In the genomic region with DNA sequence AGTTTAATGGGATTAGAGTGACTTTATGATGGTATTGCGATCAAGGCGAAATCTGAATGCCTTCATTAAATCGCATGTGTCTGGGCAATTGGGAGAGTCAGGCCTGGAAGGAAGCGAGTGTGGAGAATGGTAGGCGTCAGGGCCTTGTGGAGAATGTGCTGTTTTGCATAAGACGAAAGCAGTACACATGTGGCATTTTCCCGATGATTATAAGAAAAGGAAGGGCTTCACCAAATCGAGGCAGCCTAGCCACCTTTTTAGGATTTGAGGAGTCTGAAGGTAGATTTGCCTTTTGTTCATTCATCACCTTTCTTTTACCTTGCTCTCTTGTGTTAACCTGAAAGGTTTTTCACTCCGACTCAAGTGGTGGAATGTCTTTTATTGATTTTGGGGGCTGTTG, we compare ENCODE assay signal across 11 cellular contexts. TPM values are rescaled to one million over a fixed set of nuclear protein-coding genes. Genes with fewer than 3 reads are reported as not detected.
A peak's percentile ranks its signal among the peaks of the same experiment; 100 is the strongest.
DNase-seq lines count a peak whose midpoint lies in the region; ATAC-seq, FAIRE-seq and TF ChIP-seq lines count a peak whose summit lies in the region.
"Had no signal": no experiment of that assay in that cellular context is flagged by ENCODE, and none has a peak within 500 bp of the region (broad histone marks: within the 10 kb centered on the region; RNA-seq: fewer than 3 reads in every experiment).

No MANE protein-coding gene starts in this region.

- DNase-seq in GM23338 (ENCODE audit: low spot score) (no peak), astrocyte (ENCODE audit: low read depth) (no peak), kidney glomerular epithelial cell (lab: John Stamatoyannopoulos, UW) (no peak)
- no peak for DNase-seq in effector memory CD8-positive, alpha-beta T cell
- DNase-seq in activated CD4-positive, CD25-positive, alpha-beta regulatory T cell treated with anti-CD3 and anti-CD28 coated beads, Interleukin-2, amount 50 U/mL, for 72 hours: no peak
- DNase-seq: activated CD4-positive, alpha-beta T cell treated with anti-CD3 and anti-CD28 coated beads, Interleukin-2, amount 50 U/mL, for 4 hours; stimulated activated naive CD8-positive, alpha-beta T cell treated with anti-CD3 and anti-CD28 coated beads, Interleukin-15, Interleukin-2, amounts not matched to agents 100 U/mL and 50 U/mL, for 24 hours had no signal

- no peaks in the 10 kb centered on the region for H3K9me2 ChIP-seq in GM23338 (ENCODE audit: insufficient read depth)

- peaks cover 14% of the 10 kb centered on the region for H3K27me3 Mint-ChIP-seq in GM23338 (ENCODE audit: insufficient read depth, low read depth, poor library complexity)
- H3K27me3 Mint-ChIP-seq in astrocyte (ENCODE audit: low read depth, unreplicated experiment): no peaks in the 10 kb centered on the region
- H3K27me3 Mint-ChIP-seq in effector memory CD8-positive, alpha-beta T cell: peaks cover 30 to 46% of the 10 kb centered on the region in 2 donors

- H3K9ac ChIP-seq in astrocyte (ENCODE audit: low read length): peak overlapping the region; percentile 82
- H3K9ac ChIP-seq in stomach smooth muscle (ENCODE audit: low read length in 2 of 2): no peak overlapping the region

- H3K4me1 ChIP-seq in GM23338 (ENCODE audit: insufficient read depth) (peaks cover 54% of the 10 kb centered on the region), astrocyte (ENCODE audit: insufficient read depth, low read length) (peaks cover 66% of the 10 kb centered on the region), stomach smooth muscle (ENCODE audit: control insufficient read depth, insufficient read depth, low read length) (peaks cover 42% of the 10 kb centered on the region)

- H3K4me3 ChIP-seq in GM23338 (peak overlapping the region; percentile 51), astrocyte (ENCODE audit: insufficient read depth, low read depth, low read length) (peak overlapping the region; percentile 34), iPS-18c (ENCODE audit: insufficient read depth, low read depth, low read length) (peak overlapping the region; percentile 42), stomach smooth muscle (ENCODE audit: low read length in 2 of 2) (peak overlapping the region in 1 of 2 donors; percentile 68)

- no peaks in the 10 kb centered on the region for H3K27me3 ChIP-seq in GM23338 (ENCODE audit: insufficient read depth)
- H3K27me3 ChIP-seq in astrocyte (ENCODE audit: insufficient read depth, low read length): no peaks in the 10 kb centered on the region
- H3K27me3 ChIP-seq in stomach smooth muscle (ENCODE audit: control insufficient read depth in 1 of 2, insufficient read depth in 2 of 2, low read length in 2 of 2): no peaks in the 10 kb centered on the region

- H3K27ac Mint-ChIP-seq in GM23338 (peak overlapping the region; percentile 97), astrocyte (ENCODE audit: unreplicated experiment) (peak overlapping the region; percentile 60)
- H3K27ac Mint-ChIP-seq in effector memory CD8-positive, alpha-beta T cell: peak overlapping the region in 1 of 2 donors; percentile 52

- H3K9me3 ChIP-seq in astrocyte (ENCODE audit: insufficient read depth, low read depth, low read length): no peaks in the 10 kb centered on the region
- no peaks in the 10 kb centered on the region for H3K9me3 ChIP-seq in iPS-18c (ENCODE audit: control insufficient read depth, insufficient read depth, low read length)
- no peaks in the 10 kb centered on the region for H3K9me3 ChIP-seq in stomach smooth muscle (ENCODE audit: control insufficient read depth in 2 of 2, low read length in 2 of 2)

- peaks cover 71% of the 10 kb centered on the region for H3K79me2 ChIP-seq in GM23338 (replicated peaks; ENCODE audit: insufficient read depth)
- H3K79me2 ChIP-seq in astrocyte (ENCODE audit: insufficient read depth, low read length): peaks cover 78% of the 10 kb centered on the region

- H3K36me3 Mint-ChIP-seq in GM23338 (ENCODE audit: low read depth) (peaks cover 69% of the 10 kb centered on the region), astrocyte (ENCODE audit: low read depth, unreplicated experiment) (peaks cover 21% of the 10 kb centered on the region)
- H3K36me3 Mint-ChIP-seq in effector memory CD8-positive, alpha-beta T cell (ENCODE audit: insufficient read depth): peaks cover 4% of the 10 kb centered on the region

- H3F3A ChIP-seq in GM23338 (replicated peaks; ENCODE audit: low read depth): peaks cover 19% of the 10 kb centered on the region; the same call in 1 of the 2 replicates

- H4K20me1 ChIP-seq in GM23338 (replicated peaks; ENCODE audit: insufficient read depth) (0 out of 2 replicates have a peak, but pooled peaks cover 10% of the 10 kb centered on the region), astrocyte (ENCODE audit: insufficient read depth, low read length) (peaks cover 17% of the 10 kb centered on the region)

- TF ChIP-seq CTCF in GM23338 (conservative IDR thresholded peaks at IDR 0.05; ENCODE audit: low read depth in 2 of 2) (no peak), astrocyte (IDR thresholded peaks at IDR 0.05; ENCODE audit: insufficient read depth, low read depth, low read length) (no peak)

- H3K4me1 Mint-ChIP-seq in GM23338 (peaks cover 78% of the 10 kb centered on the region), astrocyte (ENCODE audit: low read depth, unreplicated experiment) (peaks cover 63% of the 10 kb centered on the region)
- H3K4me1 Mint-ChIP-seq in effector memory CD8-positive, alpha-beta T cell (ENCODE audit: low read depth in 2 of 2): peaks cover 15 to 35% of the 10 kb centered on the region in 2 donors

- ATAC-seq in GM23338: no peak
- ATAC-seq in effector memory CD8-positive, alpha-beta T cell (replicated peaks): no peak
- ATAC-seq in GM21576 (IDR thresholded peaks at IDR 0.05; ENCODE audit: unreplicated experiment): no peak
- ATAC-seq: stimulated activated naive CD8-positive, alpha-beta T cell treated with anti-CD3 and anti-CD28 coated beads, Interleukin-15, Interleukin-2, amounts not matched to agents 100 U/mL and 50 U/mL, for 24 hours had no signal

- no peak overlapping the region for H2AFZ ChIP-seq in GM23338
- H2AFZ ChIP-seq in astrocyte (ENCODE audit: low read depth, low read length): no peak overlapping the region

- H3K4me3 Mint-ChIP-seq in GM23338 (peak overlapping the region; percentile 72), astrocyte (ENCODE audit: unreplicated experiment) (peak overlapping the region; percentile 81)
- H3K4me3 Mint-ChIP-seq in effector memory CD8-positive, alpha-beta T cell: no peak overlapping the region

- no peak for FAIRE-seq in astrocyte (lab: Jason Lieb, UNC)
- FAIRE-seq: G401.6 had no signal

- peaks cover 9% of the 10 kb centered on the region for H3K9me3 Mint-ChIP-seq in GM23338
- peaks cover 2% of the 10 kb centered on the region for H3K9me3 Mint-ChIP-seq in astrocyte (ENCODE audit: unreplicated experiment)
- no peaks in the 10 kb centered on the region for H3K9me3 Mint-ChIP-seq in effector memory CD8-positive, alpha-beta T cell

- H3K4me2 ChIP-seq in GM23338 (peak overlapping the region; percentile 75), astrocyte (ENCODE audit: low read length) (peak overlapping the region; percentile 82)

- H3K36me3 ChIP-seq in GM23338 (ENCODE audit: insufficient read depth): peaks cover 29% of the 10 kb centered on the region
- peaks cover 16% of the 10 kb centered on the region for H3K36me3 ChIP-seq in astrocyte (ENCODE audit: insufficient read depth, low read length)
- peaks cover 17 to 18% of the 10 kb centered on the region in 2 donors for H3K36me3 ChIP-seq in stomach smooth muscle (ENCODE audit: control insufficient read depth in 2 of 2, insufficient read depth in 2 of 2, low read length in 2 of 2)

- peak overlapping the region; percentile 93 for H3K27ac ChIP-seq in GM23338 (ENCODE audit: low read depth)
- peak overlapping the region; percentile 84 for H3K27ac ChIP-seq in astrocyte (ENCODE audit: low read depth, low read length)
- peak overlapping the region; percentile 88 for H3K27ac ChIP-seq in stomach smooth muscle (ENCODE audit: low read length)

TF ChIP-seq in GM23338, 12 proteins besides CTCF, POLR2A, EP300 and RAD21 (continues in another document):
- no peak for TF ChIP-seq JUNB (IDR thresholded peaks at IDR 0.05; ENCODE audit: unreplicated experiment)

RNA-seq across cellular contexts. Expression of a gene that starts 1.0 kb away (rescaled TPM):
- 216 and 225 TPM in 2 replicates for total RNA-seq in GM23338 (2014; rRNA removed; shearing (Covaris generic))
- 49.8 and 51.5 TPM in 2 replicates for polyA plus RNA-seq in GM23338 (2016; fragmentation: Nextera tagmentation; extraction: Ambion mirVana)
- total RNA-seq in astrocyte: 128 and 135 TPM in 2 replicates

Comparison
In these comparisons a context has a peak if more than half of its experiments do, and no peak if none do; other contexts are left out.
1. H3K4me3 Mint-ChIP-seq: peak in GM23338 (single experiment) and astrocyte (single experiment); none in effector memory CD8-positive, alpha-beta T cell (0 of 2).
2. Peak in every context shown above with its lines, with median percentiles within 50 percentile points of each other: H3K27ac ChIP-seq.